In the genomic region with DNA sequence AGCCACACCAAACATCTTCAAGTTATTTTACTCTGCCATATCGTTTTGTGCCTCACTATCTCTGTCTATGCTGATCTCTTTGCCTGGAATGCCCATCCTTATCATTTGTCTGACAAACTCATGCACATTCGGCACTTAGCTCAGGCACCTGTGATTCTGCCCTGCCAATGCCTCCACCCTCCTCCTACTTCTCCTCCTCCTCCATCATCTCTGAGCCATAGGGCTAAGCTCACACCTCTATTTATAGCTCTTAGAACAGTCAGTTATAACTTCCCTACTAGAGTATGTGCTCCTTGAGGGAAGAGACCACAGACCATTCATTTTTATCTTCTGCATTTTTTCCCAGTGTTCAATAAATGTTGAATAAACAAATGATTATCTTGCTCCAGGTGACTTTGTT, we compare ENCODE assay signal across 23 cellular contexts.
"Had no signal": no experiment of that assay in that cellular context is flagged by ENCODE, and none has a peak within 500 bp of the region (broad histone marks: within the 10 kb centered on the region; RNA-seq: fewer than 3 reads in every experiment).

No MANE protein-coding gene starts in this region.

- H3K4me3 Mint-ChIP-seq: activated CD4-positive, alpha-beta memory T cell treated with anti-CD3 and anti-CD28 coated beads for 36 hours; activated naive CD4-positive, alpha-beta T cell treated with anti-CD3 and anti-CD28 coated beads for 36 hours; activated naive CD8-positive, alpha-beta T cell treated with anti-CD3 and anti-CD28 coated beads, Interleukin-2, amount 10 ng/mL, durations not matched to agents 7 days and 5 days; activated T-cell treated with anti-CD3 and anti-CD28 coated beads, Interleukin-2, amount 50 U/mL, for 72 hours; endodermal cell; mesothelial cell of epicardium; natural killer cell; stimulated activated memory B cell treated with anti-CD40 and anti-IgM and Interleukin-4, amounts not matched to agents 10 μg/mL and 1 μg/mL and 100 μg/mL, for 72 hours; T-helper 17 cell had no signal

- H3K9me3 Mint-ChIP-seq: activated CD4-positive, alpha-beta memory T cell treated with anti-CD3 and anti-CD28 coated beads for 36 hours; activated naive CD4-positive, alpha-beta T cell treated with anti-CD3 and anti-CD28 coated beads for 36 hours; activated naive CD8-positive, alpha-beta T cell treated with anti-CD3 and anti-CD28 coated beads, Interleukin-2, amount 10 ng/mL, durations not matched to agents 7 days and 5 days; activated T-cell treated with anti-CD3 and anti-CD28 coated beads, Interleukin-2, amount 50 U/mL, for 72 hours; endodermal cell; natural killer cell; stimulated activated memory B cell treated with anti-CD40 and anti-IgM and Interleukin-4, amounts not matched to agents 10 μg/mL and 1 μg/mL and 100 μg/mL, for 72 hours had no signal

- H3K27ac Mint-ChIP-seq: activated CD4-positive, alpha-beta memory T cell treated with anti-CD3 and anti-CD28 coated beads for 36 hours; activated naive CD4-positive, alpha-beta T cell treated with anti-CD3 and anti-CD28 coated beads for 36 hours; activated naive CD8-positive, alpha-beta T cell treated with anti-CD3 and anti-CD28 coated beads, Interleukin-2, amount 10 ng/mL, durations not matched to agents 7 days and 5 days; activated T-cell treated with anti-CD3 and anti-CD28 coated beads, Interleukin-2, amount 50 U/mL, for 72 hours; endodermal cell; mesothelial cell of epicardium; natural killer cell; stimulated activated memory B cell treated with anti-CD40 and anti-IgM and Interleukin-4, amounts not matched to agents 10 μg/mL and 1 μg/mL and 100 μg/mL, for 72 hours; T-helper 17 cell had no signal

- H3K4me2 ChIP-seq: smooth muscle cell had no signal

- H3K27me3 ChIP-seq: left lung, right lobe of liver, stomach, suprapubic skin, tibial nerve had no signal

- H3K4me1 Mint-ChIP-seq: activated naive CD8-positive, alpha-beta T cell treated with anti-CD3 and anti-CD28 coated beads, Interleukin-2, amount 10 ng/mL, durations not matched to agents 7 days and 5 days; endodermal cell had no signal

- H3K4me3 ChIP-seq: left lung, prostate gland, right lobe of liver, smooth muscle cell, stomach, suprapubic skin, tibial nerve had no signal

- H3K36me3 Mint-ChIP-seq: activated CD4-positive, alpha-beta memory T cell treated with anti-CD3 and anti-CD28 coated beads for 36 hours; activated naive CD8-positive, alpha-beta T cell treated with anti-CD3 and anti-CD28 coated beads, Interleukin-2, amount 10 ng/mL, durations not matched to agents 7 days and 5 days; mesothelial cell of epicardium; natural killer cell; stimulated activated memory B cell treated with anti-CD40 and anti-IgM and Interleukin-4, amounts not matched to agents 10 μg/mL and 1 μg/mL and 100 μg/mL, for 72 hours had no signal

- H3K27ac ChIP-seq: left lung, prostate gland, right lobe of liver, stomach, suprapubic skin, tibial nerve had no signal

- ATAC-seq: activated T-cell treated with anti-CD3 and anti-CD28 coated beads, Interleukin-2, amount 50 U/mL, for 72 hours; left lung; natural killer cell; right lobe of liver; stimulated activated memory B cell treated with anti-CD40 and anti-IgM and Interleukin-4, amounts not matched to agents 10 μg/mL and 1 μg/mL and 100 μg/mL, for 72 hours; T-helper 17 cell had no signal

- H3K4me1 ChIP-seq: prostate gland, right lobe of liver, tibial nerve had no signal

- H3K36me3 ChIP-seq: left lung, prostate gland, right lobe of liver, stomach, suprapubic skin, tibial nerve had no signal

- DNase-seq: activated CD4-positive, alpha-beta memory T cell treated with anti-CD3 and anti-CD28 coated beads for 36 hours; activated CD4-positive, alpha-beta T cell treated with anti-CD3 and anti-CD28 coated beads for 48 hours; activated CD4-positive, CD25-positive, alpha-beta regulatory T cell; activated effector memory CD4-positive, alpha-beta T cell treated with Interleukin-2 at 50 U/mL for 16 hours; activated naive CD4-positive, alpha-beta T cell treated with anti-CD3 and anti-CD28 coated beads for 36 hours; activated naive CD8-positive, alpha-beta T cell treated with anti-CD3 and anti-CD28 coated beads, Interleukin-2, amount 10 ng/mL, durations not matched to agents 7 days and 5 days; activated T-cell treated with anti-CD3 and anti-CD28 coated beads, Interleukin-2, amount 50 U/mL, for 72 hours; amniotic stem cell; cortex of kidney; endodermal cell; left lung; mammary epithelial cell; natural killer cell; right lobe of liver; stimulated activated CD4-positive, alpha-beta T cell treated with anti-CD3 and anti-CD28 coated beads, Interleukin-15, amount 100 ng/mL, for 24 hours; stomach; T-helper 17 cell had no signal

- H3K9me3 ChIP-seq: left lung, prostate gland, right lobe of liver, stomach, suprapubic skin, tibial nerve had no signal
